ENCODE assay signal across 34 cellular contexts in the genomic region with DNA sequence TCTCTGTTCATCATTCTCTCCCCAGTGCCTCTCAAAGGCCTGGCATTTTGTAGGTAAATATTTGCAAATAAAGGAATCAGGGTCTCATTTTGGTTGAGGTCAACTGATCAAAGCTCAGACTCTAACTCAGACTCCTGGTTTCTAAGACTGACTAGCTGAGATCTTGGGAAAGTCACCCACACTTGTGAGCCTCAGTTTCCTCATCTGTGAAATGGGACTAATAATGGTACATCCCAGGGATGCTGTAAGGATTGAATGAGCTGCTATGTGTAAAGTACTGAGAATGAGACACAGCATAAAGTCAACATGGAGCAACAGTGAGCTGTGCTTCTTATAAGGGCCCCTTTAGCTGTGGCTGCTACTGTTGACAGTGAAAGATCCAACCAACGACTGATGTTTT.
"Had no signal": no experiment of that assay in that cellular context is flagged by ENCODE, and none has a peak within 500 bp of the region (broad histone marks: within the 10 kb centered on the region; RNA-seq: fewer than 3 reads in every experiment).

No MANE protein-coding gene starts in this region.

- H3K9me3 ChIP-seq: adrenal gland, ascending aorta, body of pancreas, breast epithelium had no signal

- H3K4me1 ChIP-seq: adrenal gland, ascending aorta, body of pancreas, breast epithelium had no signal

- H3K36me3 ChIP-seq: adrenal gland, ascending aorta, brain microvascular endothelial cell, breast epithelium, cardiac muscle cell had no signal

- H3K27me3 ChIP-seq: adrenal gland, ascending aorta, brain microvascular endothelial cell, breast epithelium, cardiac muscle cell had no signal

- FAIRE-seq: astrocyte, bronchial epithelial cell had no signal

- DNase-seq: activated effector memory CD4-positive, alpha-beta T cell treated with anti-CD3 and anti-CD28 coated beads, Interleukin-2, amount 50 U/mL, for 16 hours; activated effector memory CD4-positive, alpha-beta T cell treated with Interleukin-2 at 50 U/mL for 16 hours; activated gamma-delta T cell; activated gamma-delta T cell treated with Interleukin-2 at 50 U/mL for 16 hours; activated naive CD4-positive, alpha-beta T cell; activated naive CD4-positive, alpha-beta T cell treated with anti-CD3 and anti-CD28 coated beads for 36 hours; activated naive CD4-positive, alpha-beta T cell treated with anti-CD3 and anti-CD28 coated beads, Interleukin-2, amount 10 ng/mL, durations not matched to agents 7 days and 5 days; activated naive CD4-positive, alpha-beta T cell treated with anti-CD3 and anti-CD28 coated beads, Interleukin-2, amount 50 U/mL, for 16 hours; activated naive CD4-positive, alpha-beta T cell treated with Interleukin-2 at 50 U/mL for 16 hours; activated naive CD8-positive, alpha-beta T cell treated with anti-CD3 and anti-CD28 coated beads for 36 hours; activated naive CD8-positive, alpha-beta T cell treated with anti-CD3 and anti-CD28 coated beads, Interleukin-2, amount 10 ng/mL, durations not matched to agents 7 days and 5 days; activated naive CD8-positive, alpha-beta T cell treated with anti-CD3 and anti-CD28 coated beads, Interleukin-2, amount 50 U/mL, for 24 hours; activated T-cell treated with anti-CD3 and anti-CD28 coated beads, Interleukin-2, amount 50 U/mL, for 1 hour; activated T-cell treated with anti-CD3 and anti-CD28 coated beads, Interleukin-2, amount 50 U/mL, for 24 hours; activated T-cell treated with anti-CD3 and anti-CD28 coated beads, Interleukin-2, amount 50 U/mL, for 4 hours; activated T-cell treated with anti-CD3 and anti-CD28 coated beads, Interleukin-2, amount 50 U/mL, for 48 hours; activated T-cell treated with anti-CD3 and anti-CD28 coated beads, Interleukin-2, amount 50 U/mL, for 72 hours; adrenal gland; amniotic stem cell; amygdala; anterior cingulate cortex; aorta; body of pancreas; brain microvascular endothelial cell; caudate nucleus; central memory CD4-positive, alpha-beta T cell; cerebellar nuclear complex had no signal

- ATAC-seq: activated naive CD4-positive, alpha-beta T cell treated with anti-CD3 and anti-CD28 coated beads, Interleukin-2, amount 50 U/mL, for 72 hours; activated naive CD8-positive, alpha-beta T cell treated with anti-CD3 and anti-CD28 coated beads, Interleukin-2, amount 50 U/mL, for 24 hours; activated T-cell treated with anti-CD3 and anti-CD28 coated beads, Interleukin-2, amount 50 U/mL, for 4 hours; activated T-cell treated with anti-CD3 and anti-CD28 coated beads, Interleukin-2, amount 50 U/mL, for 72 hours; activated T-helper 17 cell treated with anti-CD3 and anti-CD28 coated beads, Interleukin-2, amount 50 U/mL, for 72 hours; body of pancreas had no signal

- H3K27ac ChIP-seq: adrenal gland, ascending aorta, body of pancreas, brain microvascular endothelial cell, breast epithelium, cardiac muscle cell had no signal

- H3K4me3 ChIP-seq: adrenal gland, ascending aorta, body of pancreas, breast epithelium, cardiac muscle cell had no signal
